ENCODE assay signal across 24 cellular contexts in genomic region chr3:127366383-127366782, GRCh38.
A peak's percentile ranks its signal among the peaks of the same experiment; 100 is the strongest.
DNase-seq lines count a peak whose midpoint lies in the region; ATAC-seq and TF ChIP-seq lines count a peak whose summit lies in the region.
"Had no signal": no experiment of that assay in that cellular context is flagged by ENCODE, and none has a peak within 500 bp of the region (broad histone marks: within the 10 kb centered on the region; RNA-seq: fewer than 3 reads in every experiment).

No MANE protein-coding gene starts in this region.

- H3K4me2 ChIP-seq in HCT116 (ENCODE audit: low read length) = no peak overlapping the region

- H3K27me3 ChIP-seq in A673 (replicated peaks; ENCODE audit: insufficient read depth, low read depth, low read length, poor library complexity) = peaks cover 28% of the 10 kb centered on the region
- H3K27me3 ChIP-seq in HCT116 (ENCODE audit: insufficient read depth, low read length) = peaks cover 12% of the 10 kb centered on the region
- no peaks in the 10 kb centered on the region for H3K27me3 ChIP-seq in WERI-Rb-1 (ENCODE audit: insufficient read depth, low read depth, severe bottlenecking)

- TF ChIP-seq CTCF in A673 (conservative IDR thresholded peaks at IDR 0.05; ENCODE audit: low read depth, low read length) (peak; percentile 34), HCT116 (IDR thresholded peaks at IDR 0.05 in 2 of 3, conservative IDR thresholded peaks at IDR 0.05 in 1 of 3; ENCODE audit: borderline replicate concordance in 1 of 3, insufficient read depth in 1 of 3, low read depth in 2 of 3, low read length in 2 of 3) (peak in 2 of 3 experiments; percentile 16 to 26; a peak in 1 of 6 replicates), WERI-Rb-1 (IDR thresholded peaks at IDR 0.05; ENCODE audit: low read depth, low read length) (peak; percentile 45), foreskin fibroblast (IDR thresholded peaks at IDR 0.05; ENCODE audit: low read depth, low read length) (peak; percentile 15), endothelial cell (IDR thresholded peaks at IDR 0.05; ENCODE audit: unreplicated experiment) (no peak)

- no peaks in the 10 kb centered on the region for H3K4me1 ChIP-seq in A673 (ENCODE audit: insufficient read depth, low read length, poor library complexity, severe bottlenecking)
- no peaks in the 10 kb centered on the region for H3K4me1 ChIP-seq in HCT116 (ENCODE audit: control insufficient read depth in 1 of 2, insufficient read depth in 2 of 2, low read length in 2 of 2)

- H3K9me2 ChIP-seq in HCT116 (ENCODE audit: insufficient read depth) = no peaks in the 10 kb centered on the region

- H3K36me3 Mint-ChIP-seq in endothelial cell (ENCODE audit: low read depth, unreplicated experiment) = no peaks in the 10 kb centered on the region
- no peaks in the 10 kb centered on the region for H3K36me3 Mint-ChIP-seq in stimulated activated memory B cell treated with anti-CD40 and anti-IgM and Interleukin-4, amounts not matched to agents 10 μg/mL and 1 μg/mL and 100 μg/mL, for 72 hours
- H3K36me3 Mint-ChIP-seq: activated CD8-positive, alpha-beta memory T cell treated with anti-CD3 and anti-CD28 coated beads, Interleukin-2, amount 10 ng/mL, durations not matched to agents 7 days and 5 days; activated naive CD4-positive, alpha-beta T cell treated with anti-CD3 and anti-CD28 coated beads, Interleukin-2, amount 50 U/mL, for 24 hours; naive thymus-derived CD4-positive, alpha-beta T cell; type B pancreatic cell had no signal

- no peaks in the 10 kb centered on the region for H3K36me3 ChIP-seq in A673 (ENCODE audit: insufficient read depth, low read length, poor library complexity, severe bottlenecking)
- no peaks in the 10 kb centered on the region for H3K36me3 ChIP-seq in HCT116 (ENCODE audit: control insufficient read depth in 1 of 2, insufficient read depth in 2 of 2, low read length in 2 of 2)
- no peaks in the 10 kb centered on the region for H3K36me3 ChIP-seq in WERI-Rb-1

- peak; percentile 24; the same call in 1 of the 2 replicates for TF ChIP-seq RAD21 in HCT116 (IDR thresholded peaks at IDR 0.05; ENCODE audit: low read depth)

- no peak for ATAC-seq in HCT116
- ATAC-seq in stimulated activated memory B cell treated with anti-CD40 and anti-IgM and Interleukin-4, amounts not matched to agents 10 μg/mL and 1 μg/mL and 100 μg/mL, for 72 hours = no peak
- ATAC-seq: activated CD8-positive, alpha-beta memory T cell treated with anti-CD3 and anti-CD28 coated beads, Interleukin-2, amount 10 ng/mL, durations not matched to agents 7 days and 5 days; naive thymus-derived CD4-positive, alpha-beta T cell; right cardiac atrium; T-helper 17 cell had no signal

- no peaks in the 10 kb centered on the region for H3K79me2 ChIP-seq in HCT116 (ENCODE audit: insufficient read depth, low read length)

- no peaks in the 10 kb centered on the region for H4K20me1 ChIP-seq in HCT116 (ENCODE audit: insufficient read depth)

- no peak overlapping the region for H3K4me3 ChIP-seq in A673 (ENCODE audit: low read depth, low read length, poor library complexity, severe bottlenecking)
- H3K4me3 ChIP-seq in HCT116 (replicated peaks in 1 of 2; ENCODE audit: low read depth in 1 of 2, low read length in 2 of 2) = no peak overlapping the region
- no peak overlapping the region for H3K4me3 ChIP-seq in WERI-Rb-1 (ENCODE audit: low read depth, low read length)
- no peak overlapping the region for H3K4me3 ChIP-seq in foreskin fibroblast (ENCODE audit: low read depth in 1 of 2, low read length in 2 of 2)

- H2AFZ ChIP-seq in HCT116 (ENCODE audit: low read depth, low read length, poor library complexity, severe bottlenecking) = no peak overlapping the region

- H3K4me1 Mint-ChIP-seq in endothelial cell (ENCODE audit: unreplicated experiment) = no peaks in the 10 kb centered on the region
- H3K4me1 Mint-ChIP-seq in stimulated activated memory B cell treated with anti-CD40 and anti-IgM and Interleukin-4, amounts not matched to agents 10 μg/mL and 1 μg/mL and 100 μg/mL, for 72 hours = no peaks in the 10 kb centered on the region
- H3K4me1 Mint-ChIP-seq: activated CD4-positive, alpha-beta T cell treated with anti-CD3 and anti-CD28 coated beads, Interleukin-2, amount 10 ng/mL, durations not matched to agents 7 days and 5 days; activated CD8-positive, alpha-beta memory T cell treated with anti-CD3 and anti-CD28 coated beads, Interleukin-2, amount 10 ng/mL, durations not matched to agents 7 days and 5 days; activated naive CD4-positive, alpha-beta T cell treated with anti-CD3 and anti-CD28 coated beads, Interleukin-2, amount 50 U/mL, for 24 hours; T-helper 17 cell had no signal

- POLR2A ChIA-PET in A673 (lab: Charles Lee; ENCODE audit: low non-redundant PET) (no interaction called here), HCT116 (lab: Charles Lee) (no interaction called here)

- intact Hi-C loops in A673 (cut with micrococcal nuclease; ENCODE audit: unreplicated experiment) = no loop called here
- intact Hi-C loops in HCT116 (cut with micrococcal nuclease) = no loop called here

- H3K9ac ChIP-seq in HCT116 (ENCODE audit: low read length) = no peak overlapping the region

- no peak overlapping the region for H3K27ac Mint-ChIP-seq in endothelial cell (ENCODE audit: unreplicated experiment)
- H3K27ac Mint-ChIP-seq in stimulated activated memory B cell treated with anti-CD40 and anti-IgM and Interleukin-4, amounts not matched to agents 10 μg/mL and 1 μg/mL and 100 μg/mL, for 72 hours = no peak overlapping the region
- H3K27ac Mint-ChIP-seq: activated CD4-positive, alpha-beta T cell treated with anti-CD3 and anti-CD28 coated beads, Interleukin-2, amount 10 ng/mL, durations not matched to agents 7 days and 5 days; activated CD8-positive, alpha-beta memory T cell treated with anti-CD3 and anti-CD28 coated beads, Interleukin-2, amount 10 ng/mL, durations not matched to agents 7 days and 5 days; activated naive CD4-positive, alpha-beta T cell treated with anti-CD3 and anti-CD28 coated beads, Interleukin-2, amount 50 U/mL, for 24 hours; activated T-helper 1 cell treated with anti-CD3 and anti-CD28 coated beads, Interleukin-12 subunit alpha, Interleukin-12 subunit beta, Interleukin-2, Interleukin-4 antibody, amounts not matched to agents 30 ng/mL and 10 ng/mL and 1 ng/mL, durations not matched to agents 14 hours and 24 hours and 36 hours; naive thymus-derived CD4-positive, alpha-beta T cell; T-helper 17 cell; type B pancreatic cell had no signal

- RAD21 ChIA-PET in HCT116 (lab: Charles Lee; ENCODE audit: low non-redundant PET in 1 of 2, low total read pairs in 2 of 2, uncharacterized antibody in 2 of 2, unreplicated experiment in 2 of 2) = no interaction called here

- no peak overlapping the region for H3K4me3 Mint-ChIP-seq in endothelial cell (ENCODE audit: unreplicated experiment)
- H3K4me3 Mint-ChIP-seq in stimulated activated memory B cell treated with anti-CD40 and anti-IgM and Interleukin-4, amounts not matched to agents 10 μg/mL and 1 μg/mL and 100 μg/mL, for 72 hours = no peak overlapping the region
- H3K4me3 Mint-ChIP-seq: activated CD4-positive, alpha-beta T cell treated with anti-CD3 and anti-CD28 coated beads, Interleukin-2, amount 10 ng/mL, durations not matched to agents 7 days and 5 days; activated CD8-positive, alpha-beta memory T cell treated with anti-CD3 and anti-CD28 coated beads, Interleukin-2, amount 10 ng/mL, durations not matched to agents 7 days and 5 days; activated naive CD4-positive, alpha-beta T cell treated with anti-CD3 and anti-CD28 coated beads, Interleukin-2, amount 50 U/mL, for 24 hours; activated T-helper 1 cell treated with anti-CD3 and anti-CD28 coated beads, Interleukin-12 subunit alpha, Interleukin-12 subunit beta, Interleukin-2, Interleukin-4 antibody, amounts not matched to agents 30 ng/mL and 10 ng/mL and 1 ng/mL, durations not matched to agents 14 hours and 24 hours and 36 hours; naive thymus-derived CD4-positive, alpha-beta T cell; T-helper 17 cell; type B pancreatic cell had no signal

- CTCF ChIA-PET in A673 (lab: Charles Lee) (no interaction called here), HCT116 (lab: Charles Lee) (interaction anchor here (1.1 kb wide), 1 partner anchor 384 kb away, joined by 3 read pairs; the partner anchor contains the start of gene PLXNA1)

- TF ChIP-seq POLR2A in HCT116 (IDR thresholded peaks at IDR 0.05; ENCODE audit: borderline replicate concordance, extremely low read depth, insufficient read depth, insufficient read length) = no peak

- BruUV-seq in A673 (replicated peaks; lab: Mats Ljungman, UMichigan) = no TSS peak
- no TSS peak for BruUV-seq in HCT116 (replicated peaks; lab: Mats Ljungman, UMichigan)

- H3K9me3 ChIP-seq in A673 (ENCODE audit: low read depth, low read length, poor library complexity, severe bottlenecking) (no peaks in the 10 kb centered on the region), HCT116 (ENCODE audit: control insufficient read depth in 1 of 2, insufficient read depth in 1 of 2, low read depth in 1 of 2, low read length in 2 of 2) (no peaks in the 10 kb centered on the region), WERI-Rb-1 (ENCODE audit: severe bottlenecking) (no peaks in the 10 kb centered on the region)

- peaks cover 6% of the 10 kb centered on the region for H3K27me3 Mint-ChIP-seq in endothelial cell (ENCODE audit: unreplicated experiment)
- peaks cover 66% of the 10 kb centered on the region for H3K27me3 Mint-ChIP-seq in stimulated activated memory B cell treated with anti-CD40 and anti-IgM and Interleukin-4, amounts not matched to agents 10 μg/mL and 1 μg/mL and 100 μg/mL, for 72 hours

- H3K27ac ChIP-seq in A673 (ENCODE audit: low read depth, low read length, poor library complexity, severe bottlenecking) = no peak overlapping the region
- H3K27ac ChIP-seq in HCT116 (ENCODE audit: low read depth, low read length) = no peak overlapping the region
- no peak overlapping the region for H3K27ac ChIP-seq in WERI-Rb-1

- no peaks in the 10 kb centered on the region for H3K9me3 Mint-ChIP-seq in endothelial cell (ENCODE audit: unreplicated experiment)
- no peaks in the 10 kb centered on the region for H3K9me3 Mint-ChIP-seq in stimulated activated memory B cell treated with anti-CD40 and anti-IgM and Interleukin-4, amounts not matched to agents 10 μg/mL and 1 μg/mL and 100 μg/mL, for 72 hours
- H3K9me3 Mint-ChIP-seq: activated CD4-positive, alpha-beta T cell treated with anti-CD3 and anti-CD28 coated beads, Interleukin-2, amount 10 ng/mL, durations not matched to agents 7 days and 5 days; activated naive CD4-positive, alpha-beta T cell treated with anti-CD3 and anti-CD28 coated beads, Interleukin-2, amount 50 U/mL, for 24 hours; activated T-helper 1 cell treated with anti-CD3 and anti-CD28 coated beads, Interleukin-12 subunit alpha, Interleukin-12 subunit beta, Interleukin-2, Interleukin-4 antibody, amounts not matched to agents 30 ng/mL and 10 ng/mL and 1 ng/mL, durations not matched to agents 14 hours and 24 hours and 36 hours; type B pancreatic cell had no signal

- DNase-seq in A673 (ENCODE audit: low spot score) = peak; percentile 17
- no peak for DNase-seq in HCT116 (ENCODE audit: low read depth, low spot score)
- no peak for DNase-seq in WERI-Rb-1
- peak in 1 of 2 donors; percentile 6 for DNase-seq in foreskin fibroblast
- DNase-seq in endothelial cell (ENCODE audit: low spot score) = no peak
- no peak for DNase-seq in GM19238 (ENCODE audit: insufficient read length, low spot score)
- DNase-seq in HT-29 (ENCODE audit: low spot score) = no peak
- DNase-seq: activated CD4-positive, alpha-beta T cell treated with anti-CD3 and anti-CD28 coated beads, Interleukin-2, amount 10 ng/mL, durations not matched to agents 7 days and 5 days; activated CD8-positive, alpha-beta memory T cell treated with anti-CD3 and anti-CD28 coated beads, Interleukin-2, amount 10 ng/mL, durations not matched to agents 7 days and 5 days; aorta; COR-L47; DND-41; effector memory CD4-positive, alpha-beta T cell; KG1; naive thymus-derived CD4-positive, alpha-beta T cell; NCI-H1694; NCI-H226; right cardiac atrium; SHP77; T-helper 17 cell had no signal
